In the genomic region with DNA sequence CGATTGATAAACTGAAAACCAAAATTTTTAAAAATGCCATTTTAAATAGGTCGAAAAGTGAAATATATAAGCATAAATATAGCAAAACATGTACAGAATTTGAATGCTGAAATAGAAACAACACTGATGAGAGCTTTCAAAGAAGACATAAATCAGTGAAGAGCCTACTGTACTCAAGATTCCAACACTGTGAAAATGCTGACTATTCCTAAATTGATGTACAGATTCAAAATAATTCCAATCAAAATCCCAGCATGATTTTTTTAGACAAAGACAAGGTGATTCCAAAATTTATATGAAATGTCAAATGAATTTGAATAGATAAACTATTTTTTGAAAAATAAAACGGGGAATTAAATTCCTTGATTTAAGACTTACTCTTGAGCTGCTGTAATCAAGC, we compare ENCODE assay signal across 4 cellular contexts.
A peak's percentile ranks its signal among the peaks of the same experiment; 100 is the strongest.
TF ChIP-seq lines count a peak whose summit lies in the region.

No MANE protein-coding gene starts in this region.

TF ChIP-seq in HepG2, 621 proteins besides CTCF, POLR2A, EP300 and RAD21:
- TF ChIP-seq, protein P1, sequence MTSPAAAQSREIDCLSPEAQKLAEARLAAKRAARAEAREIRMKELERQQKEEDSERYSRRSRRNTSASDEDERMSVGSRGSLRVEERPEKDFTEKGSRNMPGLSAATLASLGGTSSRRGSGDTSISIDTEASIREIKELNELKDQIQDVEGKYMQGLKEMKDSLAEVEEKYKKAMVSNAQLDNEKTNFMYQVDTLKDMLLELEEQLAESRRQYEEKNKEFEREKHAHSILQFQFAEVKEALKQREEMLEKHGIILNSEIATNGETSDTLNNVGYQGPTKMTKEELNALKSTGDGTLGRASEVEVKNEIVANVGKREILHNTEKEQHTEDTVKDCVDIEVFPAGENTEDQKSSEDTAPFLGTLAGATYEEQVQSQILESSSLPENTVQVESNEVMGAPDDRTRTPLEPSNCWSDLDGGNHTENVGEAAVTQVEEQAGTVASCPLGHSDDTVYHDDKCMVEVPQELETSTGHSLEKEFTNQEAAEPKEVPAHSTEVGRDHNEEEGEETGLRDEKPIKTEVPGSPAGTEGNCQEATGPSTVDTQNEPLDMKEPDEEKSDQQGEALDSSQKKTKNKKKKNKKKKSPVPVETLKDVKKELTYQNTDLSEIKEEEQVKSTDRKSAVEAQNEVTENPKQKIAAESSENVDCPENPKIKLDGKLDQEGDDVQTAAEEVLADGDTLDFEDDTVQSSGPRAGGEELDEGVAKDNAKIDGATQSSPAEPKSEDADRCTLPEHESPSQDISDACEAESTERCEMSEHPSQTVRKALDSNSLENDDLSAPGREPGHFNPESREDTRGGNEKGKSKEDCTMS (CRISPR knock-in tag; conservative IDR thresholded peaks at IDR 0.05): no peak
- peak; percentile 76 to 82 for TF ChIP-seq MAFK (conservative IDR thresholded peaks at IDR 0.05 in 1 of 2, IDR thresholded peaks at IDR 0.05 in 1 of 2; ENCODE audit: low read length in 2 of 2)
- TF ChIP-seq MAFF (IDR thresholded peaks at IDR 0.05; ENCODE audit: low read depth, low read length): peak; percentile 72

TF ChIP-seq in A549, 52 proteins besides CTCF, POLR2A, EP300 and RAD21:
- TF ChIP-seq MYC (IDR thresholded peaks at IDR 0.05; ENCODE audit: borderline replicate concordance, low read length) (no peak), MAFK (IDR thresholded peaks at IDR 0.05; ENCODE audit: partially characterized antibody) (peak; percentile 66)

TF ChIP-seq in IMR-90, 13 proteins besides CTCF, POLR2A, EP300 and RAD21:
- TF ChIP-seq, protein P2, sequence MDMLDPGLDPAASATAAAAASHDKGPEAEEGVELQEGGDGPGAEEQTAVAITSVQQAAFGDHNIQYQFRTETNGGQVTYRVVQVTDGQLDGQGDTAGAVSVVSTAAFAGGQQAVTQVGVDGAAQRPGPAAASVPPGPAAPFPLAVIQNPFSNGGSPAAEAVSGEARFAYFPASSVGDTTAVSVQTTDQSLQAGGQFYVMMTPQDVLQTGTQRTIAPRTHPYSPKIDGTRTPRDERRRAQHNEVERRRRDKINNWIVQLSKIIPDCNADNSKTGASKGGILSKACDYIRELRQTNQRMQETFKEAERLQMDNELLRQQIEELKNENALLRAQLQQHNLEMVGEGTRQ (IDR thresholded peaks at IDR 0.05; ENCODE audit: low read depth, low read length): no peak
- no peak for TF ChIP-seq RCOR1 (IDR thresholded peaks at IDR 0.05; ENCODE audit: insufficient replicate concordance, low read length)
- TF ChIP-seq BHLHE40 (IDR thresholded peaks at IDR 0.05; ENCODE audit: low read depth, low read length): no peak
- TF ChIP-seq RFX5 (IDR thresholded peaks at IDR 0.05; ENCODE audit: low read depth, low read length): no peak
- TF ChIP-seq MAFK (IDR thresholded peaks at IDR 0.05; ENCODE audit: low read depth, low read length): peak; percentile 43; the same call in 1 of the 2 replicates
- TF ChIP-seq, protein P3, sequence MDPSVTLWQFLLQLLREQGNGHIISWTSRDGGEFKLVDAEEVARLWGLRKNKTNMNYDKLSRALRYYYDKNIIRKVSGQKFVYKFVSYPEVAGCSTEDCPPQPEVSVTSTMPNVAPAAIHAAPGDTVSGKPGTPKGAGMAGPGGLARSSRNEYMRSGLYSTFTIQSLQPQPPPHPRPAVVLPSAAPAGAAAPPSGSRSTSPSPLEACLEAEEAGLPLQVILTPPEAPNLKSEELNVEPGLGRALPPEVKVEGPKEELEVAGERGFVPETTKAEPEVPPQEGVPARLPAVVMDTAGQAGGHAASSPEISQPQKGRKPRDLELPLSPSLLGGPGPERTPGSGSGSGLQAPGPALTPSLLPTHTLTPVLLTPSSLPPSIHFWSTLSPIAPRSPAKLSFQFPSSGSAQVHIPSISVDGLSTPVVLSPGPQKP (IDR thresholded peaks at IDR 0.05; ENCODE audit: borderline replicate concordance, low read depth, low read length): no peak
- TF ChIP-seq SMC3 (IDR thresholded peaks at IDR 0.05; ENCODE audit: low read depth, low read length): no peak
- TF ChIP-seq MXI1 (IDR thresholded peaks at IDR 0.05; ENCODE audit: borderline replicate concordance, low read depth, low read length): no peak
TF ChIP-seq in IMR-90: peak in this region for 1.

TF ChIP-seq in K562, 482 proteins besides CTCF, POLR2A, EP300 and RAD21:
- TF ChIP-seq SMAD2 (IDR thresholded peaks at IDR 0.05; ENCODE audit: low read depth, low read length): no peak
- no peak for TF ChIP-seq FOXM1 (IDR thresholded peaks at IDR 0.05; ENCODE audit: low read depth)
- TF ChIP-seq FOXM1 (CRISPR knock-in tag; IDR thresholded peaks at IDR 0.05; ENCODE audit: low read depth): no peak
- peak; percentile 42; the same call in 1 of the 2 replicates for TF ChIP-seq MAFF (IDR thresholded peaks at IDR 0.05; ENCODE audit: low read length)
- TF ChIP-seq RBM22 (IDR thresholded peaks at IDR 0.05; ENCODE audit: low read depth, low read length, poor library complexity, severe bottlenecking): no peak
- TF ChIP-seq HDAC6 (IDR thresholded peaks at IDR 0.05; ENCODE audit: low read depth, low read length): no peak
- TF ChIP-seq C11orf30 (IDR thresholded peaks at IDR 0.05; ENCODE audit: low read depth): peak; percentile 33
- no peak for TF ChIP-seq DMBX1 (CRISPR knock-in tag; IDR thresholded peaks at IDR 0.05; ENCODE audit: borderline replicate concordance)
- TF ChIP-seq ZNF316 (IDR thresholded peaks at IDR 0.05): peak; percentile 74
TF ChIP-seq in K562: peak in this region for 3.
